In genomic region chr4:123450393-123450792, GRCh38 we compare ENCODE assay signal across 1 cellular context.
TF ChIP-seq lines count a peak whose summit lies in the region.

No MANE protein-coding gene starts in this region.

TF ChIP-seq in HepG2, 621 proteins besides CTCF, POLR2A, EP300 and RAD21:
- TF ChIP-seq SUZ12 (IDR thresholded peaks at IDR 0.05; ENCODE audit: low read depth, low read length) (no peak), ZNF121 (CRISPR knock-in tag; IDR thresholded peaks at IDR 0.05) (peak; percentile 78), ZNF792 (CRISPR knock-in tag; IDR thresholded peaks at IDR 0.05) (no peak), ATF7-NPFF (CRISPR knock-in tag; IDR thresholded peaks at IDR 0.05; ENCODE audit: low read depth) (no peak), DDIT3 (CRISPR knock-in tag; IDR thresholded peaks at IDR 0.05) (no peak), ZSCAN9 (CRISPR knock-in tag; IDR thresholded peaks at IDR 0.05; ENCODE audit: borderline replicate concordance) (no peak), SOX6 (IDR thresholded peaks at IDR 0.05) (no peak), SOX6 (CRISPR knock-in tag; IDR thresholded peaks at IDR 0.05) (no peak)
- TF ChIP-seq, protein P1, sequence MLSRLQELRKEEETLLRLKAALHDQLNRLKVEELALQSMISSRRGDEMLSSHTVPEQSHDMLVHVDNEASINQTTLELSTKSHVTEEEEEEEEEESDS (CRISPR knock-in tag; IDR thresholded peaks at IDR 0.05; ENCODE audit: borderline replicate concordance): no peak
- TF ChIP-seq, protein P2, sequence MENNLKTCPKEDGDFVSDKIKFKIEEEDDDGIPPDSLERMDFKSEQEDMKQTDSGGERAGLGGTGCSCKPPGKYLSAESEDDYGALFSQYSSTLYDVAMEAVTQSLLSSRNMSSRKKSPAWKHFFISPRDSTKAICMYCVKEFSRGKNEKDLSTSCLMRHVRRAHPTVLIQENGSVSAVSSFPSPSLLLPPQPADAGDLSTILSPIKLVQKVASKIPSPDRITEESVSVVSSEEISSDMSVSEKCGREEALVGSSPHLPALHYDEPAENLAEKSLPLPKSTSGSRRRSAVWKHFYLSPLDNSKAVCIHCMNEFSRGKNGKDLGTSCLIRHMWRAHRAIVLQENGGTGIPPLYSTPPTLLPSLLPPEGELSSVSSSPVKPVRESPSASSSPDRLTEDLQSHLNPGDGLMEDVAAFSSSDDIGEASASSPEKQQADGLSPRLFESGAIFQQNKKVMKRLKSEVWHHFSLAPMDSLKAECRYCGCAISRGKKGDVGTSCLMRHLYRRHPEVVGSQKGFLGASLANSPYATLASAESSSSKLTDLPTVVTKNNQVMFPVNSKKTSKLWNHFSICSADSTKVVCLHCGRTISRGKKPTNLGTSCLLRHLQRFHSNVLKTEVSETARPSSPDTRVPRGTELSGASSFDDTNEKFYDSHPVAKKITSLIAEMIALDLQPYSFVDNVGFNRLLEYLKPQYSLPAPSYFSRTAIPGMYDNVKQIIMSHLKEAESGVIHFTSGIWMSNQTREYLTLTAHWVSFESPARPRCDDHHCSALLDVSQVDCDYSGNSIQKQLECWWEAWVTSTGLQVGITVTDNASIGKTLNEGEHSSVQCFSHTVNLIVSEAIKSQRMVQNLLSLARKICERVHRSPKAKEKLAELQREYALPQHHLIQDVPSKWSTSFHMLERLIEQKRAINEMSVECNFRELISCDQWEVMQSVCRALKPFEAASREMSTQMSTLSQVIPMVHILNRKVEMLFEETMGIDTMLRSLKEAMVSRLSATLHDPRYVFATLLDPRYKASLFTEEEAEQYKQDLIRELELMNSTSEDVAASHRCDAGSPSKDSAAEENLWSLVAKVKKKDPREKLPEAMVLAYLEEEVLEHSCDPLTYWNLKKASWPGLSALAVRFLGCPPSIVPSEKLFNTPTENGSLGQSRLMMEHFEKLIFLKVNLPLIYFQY (CRISPR knock-in tag; IDR thresholded peaks at IDR 0.05; ENCODE audit: borderline replicate concordance): no peak
